Comparison of ENCODE assay signal across 17 cellular contexts in genomic region chr19:50334741-50335421, GRCh38. TPM values are rescaled to one million over a fixed set of nuclear protein-coding genes. Genes with fewer than 3 reads are reported as not detected.
DNase-seq lines count a peak whose midpoint lies in the region; ATAC-seq lines count a peak whose summit lies in the region.
"Had no signal": no experiment of that assay in that cellular context is flagged by ENCODE, and none has a peak within 500 bp of the region (broad histone marks: within the 10 kb centered on the region; RNA-seq: fewer than 3 reads in every experiment).

No MANE protein-coding gene starts in this region.

- intact Hi-C loops in activated CD4-positive, alpha-beta memory T cell treated with anti-CD3 and anti-CD28 coated beads for 36 hours (cut with micrococcal nuclease), result loop anchor here (10.0 kb wide), 1 partner anchor 470 kb away; no protein-coding TSS in a partner anchor

- DNase-seq in activated naive CD4-positive, alpha-beta T cell treated with Interleukin-2 at 50 U/mL for 16 hours, result no peak
- no peak for DNase-seq in activated CD4-positive, alpha-beta memory T cell treated with anti-CD3 and anti-CD28 coated beads for 36 hours
- no peak for DNase-seq in mesenchymal stem cell
- DNase-seq in NCI-H526 treated with DMSO at 0.1 percent for 48 hours (lab: John Stamatoyannopoulos, UW), result no peak
- no peak for DNase-seq in HuH-7 (ENCODE audit: low spot score)
- DNase-seq: activated gamma-delta T cell; DMS 273 treated with DMSO at 0.1 percent for 48 hours; left ventricle myocardium inferior; NCI-H510A treated with DMSO at 0.1 percent for 48 hours; stimulated activated naive CD4-positive, alpha-beta T cell had no signal

- ATAC-seq in stimulated activated memory B cell treated with anti-CD40 and anti-IgM and Interleukin-4, amounts not matched to agents 10 μg/mL and 1 μg/mL and 100 μg/mL, for 72 hours, result no peak
- ATAC-seq in HG02970 (IDR thresholded peaks at IDR 0.05; ENCODE audit: low FRiP score, unreplicated experiment), result no peak
- ATAC-seq: Panc1 had no signal

- no peaks in the 10 kb centered on the region for H3K79me1 ChIP-seq in mesenchymal stem cell (replicated peaks; ENCODE audit: low read length, poor library complexity, severe bottlenecking)

- CTCF ChIA-PET in activated CD4-positive, alpha-beta memory T cell treated with anti-CD3 and anti-CD28 coated beads for 36 hours (lab: Charles Lee), result interaction anchor here (0.6 to 2.0 kb wide), 6 partner anchors 12 to 390 kb away, joined by 3 to 11 read pairs (median 4); no protein-coding TSS in a partner anchor

- no peaks in the 10 kb centered on the region for H3K4me1 ChIP-seq in mesenchymal stem cell (ENCODE audit: control insufficient read depth, insufficient read depth, low read depth, low read length)

- peaks cover 24 to 34% of the 10 kb centered on the region in 2 experiments for H3K27me3 ChIP-seq in mesenchymal stem cell (ENCODE audit: control insufficient read depth in 1 of 2, insufficient read depth in 1 of 2, low read length in 2 of 2)

- H3K27me3 Mint-ChIP-seq in activated naive CD4-positive, alpha-beta T cell treated with anti-CD3 and anti-CD28 coated beads, Interleukin-2, amount 50 U/mL, for 24 hours, result peaks cover 18% of the 10 kb centered on the region
- peaks cover 29% of the 10 kb centered on the region for H3K27me3 Mint-ChIP-seq in activated CD4-positive, alpha-beta memory T cell treated with anti-CD3 and anti-CD28 coated beads for 36 hours
- no peaks in the 10 kb centered on the region for H3K27me3 Mint-ChIP-seq in stimulated activated memory B cell treated with anti-CD40 and anti-IgM and Interleukin-4, amounts not matched to agents 10 μg/mL and 1 μg/mL and 100 μg/mL, for 72 hours

- H3K4me3 Mint-ChIP-seq in activated naive CD4-positive, alpha-beta T cell treated with anti-CD3 and anti-CD28 coated beads, Interleukin-2, amount 50 U/mL, for 24 hours, result peak overlapping the region; percentile 89
- peak overlapping the region; percentile 5 for H3K4me3 Mint-ChIP-seq in activated CD4-positive, alpha-beta memory T cell treated with anti-CD3 and anti-CD28 coated beads for 36 hours
- H3K4me3 Mint-ChIP-seq in stimulated activated memory B cell treated with anti-CD40 and anti-IgM and Interleukin-4, amounts not matched to agents 10 μg/mL and 1 μg/mL and 100 μg/mL, for 72 hours, result peak overlapping the region; percentile 66

- no peak overlapping the region for H2BK15ac ChIP-seq in mesenchymal stem cell (ENCODE audit: low read depth, poor library complexity, severe bottlenecking)

- no peak overlapping the region for H4K8ac ChIP-seq in mesenchymal stem cell (ENCODE audit: low read length)

- no peak overlapping the region for H2BK120ac ChIP-seq in mesenchymal stem cell (ENCODE audit: low read depth, low read length)

- no peak overlapping the region for H3K14ac ChIP-seq in mesenchymal stem cell (ENCODE audit: low read length in 2 of 2)

- no peak overlapping the region for H3K27ac ChIP-seq in mesenchymal stem cell (ENCODE audit: low read length, poor library complexity, severe bottlenecking)

- H3K36me3 ChIP-seq in mesenchymal stem cell (ENCODE audit: control insufficient read depth in 1 of 2, insufficient read depth in 2 of 2, low read depth in 1 of 2, low read length in 2 of 2), result no peaks in the 10 kb centered on the region
- H3K36me3 ChIP-seq: breast epithelium, left ventricle myocardium inferior had no signal

- H3K4me1 Mint-ChIP-seq in activated naive CD4-positive, alpha-beta T cell treated with anti-CD3 and anti-CD28 coated beads, Interleukin-2, amount 50 U/mL, for 24 hours, result peaks cover 43% of the 10 kb centered on the region
- peaks cover 53% of the 10 kb centered on the region for H3K4me1 Mint-ChIP-seq in activated CD4-positive, alpha-beta memory T cell treated with anti-CD3 and anti-CD28 coated beads for 36 hours (ENCODE audit: low read depth)
- peaks cover 90% of the 10 kb centered on the region for H3K4me1 Mint-ChIP-seq in stimulated activated memory B cell treated with anti-CD40 and anti-IgM and Interleukin-4, amounts not matched to agents 10 μg/mL and 1 μg/mL and 100 μg/mL, for 72 hours

- no peak overlapping the region for H2AFZ ChIP-seq in mesenchymal stem cell (ENCODE audit: low read depth, low read length)

- H3K4me2 ChIP-seq in mesenchymal stem cell (ENCODE audit: low read length, poor library complexity, severe bottlenecking), result no peak overlapping the region

- H3K18ac ChIP-seq in mesenchymal stem cell (ENCODE audit: low read depth in 1 of 2, low read length in 2 of 2), result no peak overlapping the region

- peak overlapping the region; percentile 56 for H4K91ac ChIP-seq in mesenchymal stem cell (ENCODE audit: low read length)

- peaks cover 2% of the 10 kb centered on the region for H3K36me3 Mint-ChIP-seq in activated naive CD4-positive, alpha-beta T cell treated with anti-CD3 and anti-CD28 coated beads, Interleukin-2, amount 50 U/mL, for 24 hours
- peaks cover 22% of the 10 kb centered on the region for H3K36me3 Mint-ChIP-seq in activated CD4-positive, alpha-beta memory T cell treated with anti-CD3 and anti-CD28 coated beads for 36 hours
- H3K36me3 Mint-ChIP-seq in stimulated activated memory B cell treated with anti-CD40 and anti-IgM and Interleukin-4, amounts not matched to agents 10 μg/mL and 1 μg/mL and 100 μg/mL, for 72 hours, result peaks cover 60% of the 10 kb centered on the region

- H2AK5ac ChIP-seq in mesenchymal stem cell (ENCODE audit: low read length, severe bottlenecking), result no peak overlapping the region

- no peak overlapping the region for H3K27ac Mint-ChIP-seq in activated naive CD4-positive, alpha-beta T cell treated with anti-CD3 and anti-CD28 coated beads, Interleukin-2, amount 50 U/mL, for 24 hours
- H3K27ac Mint-ChIP-seq in activated CD4-positive, alpha-beta memory T cell treated with anti-CD3 and anti-CD28 coated beads for 36 hours, result peak overlapping the region; percentile 71
- peak overlapping the region; percentile 88 for H3K27ac Mint-ChIP-seq in stimulated activated memory B cell treated with anti-CD40 and anti-IgM and Interleukin-4, amounts not matched to agents 10 μg/mL and 1 μg/mL and 100 μg/mL, for 72 hours

- WGBS in mesenchymal stem cell, result 84% methylated on average over 8 of the region's 12 CpGs

- no peak overlapping the region for H2BK12ac ChIP-seq in mesenchymal stem cell (ENCODE audit: low read length in 2 of 2)

- no peaks in the 10 kb centered on the region for H3K9me3 Mint-ChIP-seq in activated naive CD4-positive, alpha-beta T cell treated with anti-CD3 and anti-CD28 coated beads, Interleukin-2, amount 50 U/mL, for 24 hours
- H3K9me3 Mint-ChIP-seq in activated CD4-positive, alpha-beta memory T cell treated with anti-CD3 and anti-CD28 coated beads for 36 hours, result no peaks in the 10 kb centered on the region
- no peaks in the 10 kb centered on the region for H3K9me3 Mint-ChIP-seq in stimulated activated memory B cell treated with anti-CD40 and anti-IgM and Interleukin-4, amounts not matched to agents 10 μg/mL and 1 μg/mL and 100 μg/mL, for 72 hours

- no peak overlapping the region for H2BK5ac ChIP-seq in mesenchymal stem cell (ENCODE audit: low read depth, low read length, poor library complexity, severe bottlenecking)

- H3K4ac ChIP-seq in mesenchymal stem cell (ENCODE audit: low read depth in 1 of 2, low read length in 2 of 2), result no peak overlapping the region

- no peak overlapping the region for H3K23ac ChIP-seq in mesenchymal stem cell (ENCODE audit: low read length in 2 of 2)

- no peak overlapping the region for H3K9ac ChIP-seq in mesenchymal stem cell (ENCODE audit: low read length)

- POLR2A ChIA-PET in activated CD4-positive, alpha-beta memory T cell treated with anti-CD3 and anti-CD28 coated beads for 36 hours (lab: Charles Lee), result interaction anchor here (0.9 to 1.1 kb wide), 3 partner anchors 12 to 126 kb away, joined by 3 read pairs; no protein-coding TSS in a partner anchor

- peaks cover 3% of the 10 kb centered on the region for H3K9me3 ChIP-seq in mesenchymal stem cell (ENCODE audit: control insufficient read depth, low read length)
- H3K9me3 ChIP-seq: breast epithelium, left ventricle myocardium inferior had no signal

- no peak overlapping the region for H3K4me3 ChIP-seq in mesenchymal stem cell (ENCODE audit: insufficient read depth in 1 of 2, low read depth in 1 of 2, low read length in 2 of 2)

RNA-seq across cellular contexts. Expression of gene KCNC3, which starts 5.7 kb away (rescaled TPM):
- total RNA-seq in activated CD4-positive, alpha-beta memory T cell treated with anti-CD3 and anti-CD28 coated beads for 36 hours, result 1 to 10 TPM; 5.4 to 6.2 TPM
- polyA plus RNA-seq in mesenchymal stem cell (2013, experiment 1 of 2), result 0.04 TPM
- 0.07 TPM for polyA plus RNA-seq in mesenchymal stem cell (2013, experiment 2 of 2)
- total RNA-seq: fibroblast of villous mesenchyme had no signal

RNA-seq across cellular contexts. Expression of gene NAPSA, which starts 30.6 kb away (rescaled TPM):
- 10 to 100 TPM; 88.8 to 99.8 TPM for total RNA-seq in activated CD4-positive, alpha-beta memory T cell treated with anti-CD3 and anti-CD28 coated beads for 36 hours
- polyA plus RNA-seq in mesenchymal stem cell (2013, experiment 1 of 2), result 0.25 TPM
- polyA plus RNA-seq in mesenchymal stem cell (2013, experiment 2 of 2), result 0.10 TPM
- polyA plus RNA-seq: neural cell had no signal

RNA-seq across cellular contexts. Expression of gene NR1H2, which starts 41.4 kb away (rescaled TPM):
- total RNA-seq in activated CD4-positive, alpha-beta memory T cell treated with anti-CD3 and anti-CD28 coated beads for 36 hours, result 10 to 100 TPM; 73.9 to 75.6 TPM
- 29.2 TPM for polyA plus RNA-seq in mesenchymal stem cell (2013, experiment 1 of 2)
- 27.7 TPM for polyA plus RNA-seq in mesenchymal stem cell (2013, experiment 2 of 2)

RNA-seq across cellular contexts. Expression of gene POLD1, which starts 49.3 kb away (rescaled TPM):
- 100 to 1,000 TPM; 190 to 191 TPM for total RNA-seq in activated CD4-positive, alpha-beta memory T cell treated with anti-CD3 and anti-CD28 coated beads for 36 hours
- 8.5 TPM for polyA plus RNA-seq in mesenchymal stem cell (2013, experiment 1 of 2)
- polyA plus RNA-seq in mesenchymal stem cell (2013, experiment 2 of 2), result 8.3 TPM

Comparison
In these comparisons a context has a peak if more than half of its experiments do, and no peak if none do; other contexts are left out.
1. H3K4me3 Mint-ChIP-seq: peak in every context shown above with its lines; median percentile 89 in activated naive CD4-positive, alpha-beta T cell treated with anti-CD3 and anti-CD28 coated beads, Interleukin-2, amount 50 U/mL, for 24 hours; 66 in stimulated activated memory B cell treated with anti-CD40 and anti-IgM and Interleukin-4, amounts not matched to agents 10 μg/mL and 1 μg/mL and 100 μg/mL, for 72 hours; 5 in activated CD4-positive, alpha-beta memory T cell treated with anti-CD3 and anti-CD28 coated beads for 36 hours.